Comparison of ENCODE assay signal across 2 cellular contexts in genomic region chr11:62331264-62331663, GRCh38. TPM values are rescaled to one million over a fixed set of nuclear protein-coding genes. Genes with fewer than 3 reads are reported as not detected.
"Had no signal": no experiment of that assay in that cellular context is flagged by ENCODE, and none has a peak within 500 bp of the region (broad histone marks: within the 10 kb centered on the region; RNA-seq: fewer than 3 reads in every experiment).

No MANE protein-coding gene starts in this region.

RNA-seq across cellular contexts. Expression of gene SCGB1D4, which starts 32.4 kb away (rescaled TPM):
- total RNA-seq: G401, GM12878 had no signal
- polyA plus RNA-seq: GM12878 had no signal
